ENCODE assay signal across 18 cellular contexts in genomic region chr7:93765475-93765874, GRCh38.
DNase-seq lines count a peak whose midpoint lies in the region; ATAC-seq, FAIRE-seq and TF ChIP-seq lines count a peak whose summit lies in the region.
"Had no signal": no experiment of that assay in that cellular context is flagged by ENCODE, and none has a peak within 500 bp of the region (broad histone marks: within the 10 kb centered on the region; RNA-seq: fewer than 3 reads in every experiment).

No MANE protein-coding gene starts in this region.

- no peak for TF ChIP-seq RAD21 in GM12878 (IDR thresholded peaks at IDR 0.05; ENCODE audit: insufficient read depth, low read depth, low read length)

- in situ Hi-C loops in GM12878 (cut with MboI): no loop called here

- TF ChIP-seq EP300 in GM12878 (IDR thresholded peaks at IDR 0.05; ENCODE audit: borderline replicate concordance in 1 of 2, control insufficient read depth in 1 of 2, low read depth in 2 of 2, low read length in 2 of 2): no peak

- CTCF ChIA-PET in HEK293 (lab: Yijun Ruan, JAX) (no interaction called here), GM12878 (lab: Yijun Ruan, JAX) (no interaction called here)

- H3K9ac ChIP-seq in GM12878 (ENCODE audit: control insufficient read depth, insufficient read depth, low read length): no peak overlapping the region
- H3K9ac ChIP-seq: BLaER1 had no signal

- no peak overlapping the region for H2AFZ ChIP-seq in GM12878 (ENCODE audit: control insufficient read depth, low read depth, low read length)

- TF ChIP-seq POLR2A in GM12878 (IDR thresholded peaks at IDR 0.05; ENCODE audit: low read depth, low read length) (no peak), heart left ventricle (IDR thresholded peaks at IDR 0.05) (no peak)

- intact Hi-C loops in GM12878 (cut with micrococcal nuclease; ENCODE audit: unreplicated experiment): no loop called here
- intact Hi-C loops in heart left ventricle (cut with DNase I): no loop called here

- WGBS in GM12878 (ENCODE audit: insufficient coverage, insufficient replicate concordance, low lambda C conversion rate, missing lambda C conversion rate): 73% methylated on average over 2 of the region's 2 CpGs
- 93 to 99% (median 97%) methylated on average over 2 of the region's 2 CpGs for WGBS in heart left ventricle, 4 donors

- H3K4me3 ChIP-seq in HEK293 (ENCODE audit: low read depth, low read length) (no peak overlapping the region), GM12878 (no peak overlapping the region), heart left ventricle (no peak overlapping the region)
- H3K4me3 ChIP-seq: A549, BLaER1 had no signal

- H4K20me1 ChIP-seq in GM12878 (ENCODE audit: control insufficient read depth, insufficient read depth): no peaks in the 10 kb centered on the region
- H4K20me1 ChIP-seq: BLaER1 had no signal

- ATAC-seq in GM19351 (IDR thresholded peaks at IDR 0.05; ENCODE audit: unreplicated experiment) (peak; percentile 67), GM12878 (no peak), GM18511 (IDR thresholded peaks at IDR 0.05; ENCODE audit: unreplicated experiment) (no peak), heart left ventricle (no peak)
- ATAC-seq: A549 had no signal

- TF ChIP-seq CTCF in HEK293 (tag by site-specific recombination; IDR thresholded peaks at IDR 0.05): no peak
- no peak for TF ChIP-seq CTCF in GM12878 (IDR thresholded peaks at IDR 0.05 in 2 of 3, conservative IDR thresholded peaks at IDR 0.05 in 1 of 3; ENCODE audit: control insufficient read depth in 2 of 3, extremely low read depth in 1 of 3, insufficient read depth in 1 of 3, low read depth in 3 of 3, low read length in 3 of 3)
- TF ChIP-seq CTCF in heart left ventricle (IDR thresholded peaks at IDR 0.05): no peak

- POLR2A ChIA-PET in HEK293 (lab: Yijun Ruan, JAX): no interaction called here
- POLR2A ChIA-PET in GM12878 (lab: Charles Lee): no interaction called here

- H3K9me3 ChIP-seq in HEK293 (ENCODE audit: control insufficient read depth, insufficient read depth, low read depth, low read length) (no peaks in the 10 kb centered on the region), GM12878 (replicated peaks; ENCODE audit: control insufficient read depth, insufficient read depth, low read length) (no peaks in the 10 kb centered on the region), heart left ventricle (no peaks in the 10 kb centered on the region)
- H3K9me3 ChIP-seq: A549, BLaER1, Caco-2 had no signal

- no peaks in the 10 kb centered on the region for H3K79me2 ChIP-seq in GM12878 (ENCODE audit: control insufficient read depth, insufficient read depth, low read length)

- no TSS peak for BruUV-seq in GM12878 (replicated peaks; lab: Mats Ljungman, UMichigan)

- H3K4me1 ChIP-seq in HEK293 (ENCODE audit: control insufficient read depth, insufficient read depth, low read length): no peaks in the 10 kb centered on the region
- no peaks in the 10 kb centered on the region for H3K4me1 ChIP-seq in GM12878 (ENCODE audit: control insufficient read depth, insufficient read depth, low read length)
- H3K4me1 ChIP-seq in heart left ventricle: no peaks in the 10 kb centered on the region
- H3K4me1 ChIP-seq: A549, BLaER1, Caco-2 had no signal

- FAIRE-seq in GM12878 (lab: Jason Lieb, UNC): no peak
- FAIRE-seq: A549, GM12891 had no signal

- no peak for DNase-seq in GM12878 (ENCODE audit: low read depth, low spot score)
- DNase-seq in kidney tubule cell (ENCODE audit: low spot score): peak; percentile 4
- no peak for DNase-seq in AG20443 (ENCODE audit: low spot score)
- DNase-seq in EL: no peak
- no peak for DNase-seq in heart left ventricle
- DNase-seq: Caco-2; CD8-positive, alpha-beta memory T cell; GOT3; H9; Kasumi-1; KBM-7 had no signal

- SMC1A ChIA-PET in GM12878 (lab: Charles Lee; ENCODE audit: uncharacterized antibody, unreplicated experiment): no interaction called here

- no peaks in the 10 kb centered on the region for H3K36me3 ChIP-seq in HEK293 (ENCODE audit: control insufficient read depth in 2 of 2, insufficient read depth in 1 of 2, low read length in 2 of 2)
- no peaks in the 10 kb centered on the region for H3K36me3 ChIP-seq in GM12878 (ENCODE audit: control insufficient read depth in 2 of 2, insufficient read depth in 2 of 2, low read length in 1 of 2)
- no peaks in the 10 kb centered on the region for H3K36me3 ChIP-seq in heart left ventricle
- H3K36me3 ChIP-seq: BLaER1 had no signal

- RAD21 ChIA-PET in GM12878 (lab: Charles Lee; ENCODE audit: unreplicated experiment): no interaction called here

- H3K27me3 ChIP-seq in GM12878 (replicated peaks in 1 of 2; ENCODE audit: control insufficient read depth in 2 of 2, insufficient read depth in 2 of 2, low read length in 1 of 2) (no peaks in the 10 kb centered on the region), heart left ventricle (no peaks in the 10 kb centered on the region)
- H3K27me3 ChIP-seq: BLaER1 had no signal

- no peak overlapping the region for H3K27ac ChIP-seq in HEK293 (ENCODE audit: extremely low read depth, low read depth, low read length)
- H3K27ac ChIP-seq in GM12878 (ENCODE audit: control insufficient read depth, insufficient read depth): no peak overlapping the region
- H3K27ac ChIP-seq in heart left ventricle: no peak overlapping the region
- H3K27ac ChIP-seq: A549, BLaER1, HL-60 had no signal

- H3K4me2 ChIP-seq in GM12878 (ENCODE audit: control insufficient read depth, insufficient read depth): no peak overlapping the region
- H3K4me2 ChIP-seq: A549, BLaER1 had no signal

TF ChIP-seq in HEK293, 187 proteins besides CTCF, POLR2A, EP300 and RAD21 (continues in another document):
- TF ChIP-seq ZNF211 (tag by site-specific recombination; IDR thresholded peaks at IDR 0.05; ENCODE audit: low read depth): no peak
- 0 out of 2 replicates have a peak, but pooled peaks have one; percentile 49 for TF ChIP-seq ZNF362 (tag by site-specific recombination; IDR thresholded peaks at IDR 0.05)
- no peak for TF ChIP-seq KLF8 (tag by site-specific recombination; IDR thresholded peaks at IDR 0.05)
- no peak for TF ChIP-seq ZNF175 (tag by site-specific recombination; IDR thresholded peaks at IDR 0.05)
- TF ChIP-seq HOXA7 (CRISPR knock-in tag; IDR thresholded peaks at IDR 0.05; ENCODE audit: borderline replicate concordance): no peak
- TF ChIP-seq PRDM1 (tag by site-specific recombination; IDR thresholded peaks at IDR 0.05): no peak
- TF ChIP-seq ATF2 (tag by site-specific recombination; IDR thresholded peaks at IDR 0.05; ENCODE audit: low read depth): peak; percentile 65; the same call in 1 of the 2 replicates
- TF ChIP-seq ZNF311 (tag by site-specific recombination; IDR thresholded peaks at IDR 0.05; ENCODE audit: borderline replicate concordance): no peak

TF ChIP-seq in GM12878, 131 proteins besides CTCF, POLR2A, EP300 and RAD21:
- peak; percentile 62 for TF ChIP-seq ATF7 (IDR thresholded peaks at IDR 0.05; ENCODE audit: low read depth)
- TF ChIP-seq RELB (IDR thresholded peaks at IDR 0.05; ENCODE audit: low read depth): no peak
